Comparison of ENCODE assay signal across 8 cellular contexts in genomic region chr16:15434425-15435215, GRCh38. TPM values are rescaled to one million over a fixed set of nuclear protein-coding genes. Genes with fewer than 3 reads are reported as not detected.
A peak's percentile ranks its signal among the peaks of the same experiment; 100 is the strongest.
DNase-seq lines count a peak whose midpoint lies in the region; ATAC-seq lines count a peak whose summit lies in the region.

TSS of gene BMERB1 (plus strand) at chr16:15434588. CDS start at chr16:15434654, 66 bp downstream.

- peaks cover 0 to 2% of the 10 kb centered on the region in 2 donors for H3K36me3 Mint-ChIP-seq in activated T-cell treated with anti-CD3 and anti-CD28 coated beads, Interleukin-2, amount 50 U/mL, for 72 hours (ENCODE audit: insufficient read depth in 2 of 2)

- no peaks in the 10 kb centered on the region for H3K27me3 ChIP-seq in esophagus (ENCODE audit: control insufficient read depth in 1 of 2, insufficient read depth in 2 of 2, low read length in 2 of 2)

- ATAC-seq in activated T-cell treated with anti-CD3 and anti-CD28 coated beads, Interleukin-2, amount 50 U/mL, for 72 hours (replicated peaks in 1 of 2) = peak; percentile 92 to 96
- ATAC-seq in HG03439 (IDR thresholded peaks at IDR 0.05; ENCODE audit: unreplicated experiment) (no peak), HG02678 (IDR thresholded peaks at IDR 0.05; ENCODE audit: unreplicated experiment) (no peak)

- WGBS in esophagus, 2 donors = 1% methylated on average over 54 to 63 of the region's 63 CpGs

- H3K4me3 Mint-ChIP-seq in activated T-cell treated with anti-CD3 and anti-CD28 coated beads, Interleukin-2, amount 50 U/mL, for 72 hours = peak within 1 kb of the TSS; percentile 92 to 95

- peaks cover 37% of the 10 kb centered on the region for H3K27me3 Mint-ChIP-seq in activated T-cell treated with anti-CD3 and anti-CD28 coated beads, Interleukin-2, amount 50 U/mL, for 72 hours (ENCODE audit: low read depth)

- peak within 1 kb of the TSS; percentile 86 for H3K27ac Mint-ChIP-seq in activated T-cell treated with anti-CD3 and anti-CD28 coated beads, Interleukin-2, amount 50 U/mL, for 72 hours

- no peaks in the 10 kb centered on the region for H3K36me3 ChIP-seq in esophagus (ENCODE audit: control insufficient read depth in 2 of 2, insufficient read depth in 2 of 2, low read length in 1 of 2)

- H3K4me3 ChIP-seq in esophagus (ENCODE audit: low read depth in 1 of 2, low read length in 2 of 2) = peak within 1 kb of the TSS; percentile 49 to 56

- H3K4me1 ChIP-seq in esophagus (ENCODE audit: control insufficient read depth in 2 of 2, insufficient read depth in 2 of 2, low read length in 1 of 2) = no peaks in the 10 kb centered on the region

- peaks cover 21% of the 10 kb centered on the region for H3K4me1 Mint-ChIP-seq in activated T-cell treated with anti-CD3 and anti-CD28 coated beads, Interleukin-2, amount 50 U/mL, for 72 hours (ENCODE audit: low read depth)

- no peaks in the 10 kb centered on the region for H3K9me3 Mint-ChIP-seq in activated T-cell treated with anti-CD3 and anti-CD28 coated beads, Interleukin-2, amount 50 U/mL, for 72 hours

- DNase-seq in DMS79 (lab: John Stamatoyannopoulos, UW) (peak; percentile 13), NCI-H446 (lab: John Stamatoyannopoulos, UW) (peak; percentile 30 to 67), middle frontal gyrus (ENCODE audit: extremely low spot score, low spot score) (peak; percentile 72)
- peak; percentile 78 to 85 for DNase-seq in activated T-cell treated with anti-CD3 and anti-CD28 coated beads, Interleukin-2, amount 50 U/mL, for 72 hours
- peak; percentile 41 for DNase-seq in stimulated activated CD8-positive, alpha-beta memory T cell treated with anti-CD3 and anti-CD28 coated beads, Interleukin-15, amount 100 ng/mL, for 24 hours (ENCODE audit: low read depth)

- H3K9me3 ChIP-seq in esophagus (ENCODE audit: control insufficient read depth in 2 of 2, insufficient read depth in 1 of 2, low read depth in 1 of 2, low read length in 1 of 2) = no peaks in the 10 kb centered on the region

- peak within 1 kb of the TSS; percentile 20 to 71 for H3K27ac ChIP-seq in esophagus (ENCODE audit: low read depth in 2 of 2, low read length in 1 of 2)

RNA-seq across cellular contexts. Expression of gene BMERB1, which starts in this region (rescaled TPM):
- total RNA-seq in activated T-cell treated with anti-CD3 and anti-CD28 coated beads, Interleukin-2, amount 50 U/mL, for 72 hours = 10 to 100 TPM; 22.3 to 30.7 TPM
- polyA plus RNA-seq in esophagus = 1 to 10 TPM; 2.4 to 9.5 TPM

Comparison
In these comparisons a context has a peak if more than half of its experiments do, and no peak if none do; other contexts are left out.
1. DNase-seq: peak in every context shown above with its lines; median percentile 82 in activated T-cell treated with anti-CD3 and anti-CD28 coated beads, Interleukin-2, amount 50 U/mL, for 72 hours; 72 in middle frontal gyrus; 48 in NCI-H446; 41 in stimulated activated CD8-positive, alpha-beta memory T cell treated with anti-CD3 and anti-CD28 coated beads, Interleukin-15, amount 100 ng/mL, for 24 hours; 13 in DMS79.
2. ATAC-seq: peak in activated T-cell treated with anti-CD3 and anti-CD28 coated beads, Interleukin-2, amount 50 U/mL, for 72 hours (2 of 2); none in HG03439 (single experiment) and HG02678 (single experiment).